35 cellular contexts compared by ENCODE assay signal in genomic region chr13:77904031-77904430, GRCh38. TPM values are rescaled to one million over a fixed set of nuclear protein-coding genes. Genes with fewer than 3 reads are reported as not detected.
"Had no signal": no experiment of that assay in that cellular context is flagged by ENCODE, and none has a peak within 500 bp of the region (broad histone marks: within the 10 kb centered on the region; RNA-seq: fewer than 3 reads in every experiment).

No MANE protein-coding gene starts in this region.

- H3K36me3 ChIP-seq: MG63 had no signal

- H3K9ac ChIP-seq: KMS-11 had no signal

- H3K27me3 ChIP-seq: MG63 had no signal

- H3K27ac ChIP-seq: KMS-11 had no signal

- H3K4me3 ChIP-seq: MG63 had no signal

- H3K4me2 ChIP-seq: KMS-11 had no signal

- DNase-seq: Karpas-422, Kasumi-1, MG63, MM.1S, MV-4-11, NCI-H1048, NCI-H1092, NCI-H1092 treated with DMSO at 0.1 percent for 48 hours, NCI-H1105, NCI-H1105 treated with DMSO at 0.1 percent for 48 hours, NCI-H1417, NCI-H1417 treated with DMSO at 0.1 percent for 48 hours, NCI-H1436, NCI-H1436 treated with DMSO at 0.1 percent for 48 hours, NCI-H146, NCI-H1694, NCI-H1694 treated with DMSO at 0.1 percent for 48 hours, NCI-H187, NCI-H187 treated with DMSO at 0.1 percent for 48 hours, NCI-H1930, NCI-H2029, NCI-H2029 treated with DMSO at 0.1 percent for 48 hours, NCI-H2081, NCI-H2081 treated with DMSO at 0.1 percent for 48 hours, NCI-H2107, NCI-H2171, NCI-H2171 treated with DMSO at 0.1 percent for 48 hours, NCI-H2227 treated with DMSO at 0.1 percent for 48 hours, NCI-H226, NCI-H345, NCI-H446, NCI-H446 treated with DMSO at 0.1 percent for 48 hours, NCI-H510A had no signal

- H3K9me3 ChIP-seq: MG63 had no signal

RNA-seq across cellular contexts. Expression of gene EDNRB, which starts 14.6 kb away (rescaled TPM):
- total RNA-seq: MCF 10A had no signal
